Comparison of ENCODE assay signal across 8 cellular contexts in the genomic region with DNA sequence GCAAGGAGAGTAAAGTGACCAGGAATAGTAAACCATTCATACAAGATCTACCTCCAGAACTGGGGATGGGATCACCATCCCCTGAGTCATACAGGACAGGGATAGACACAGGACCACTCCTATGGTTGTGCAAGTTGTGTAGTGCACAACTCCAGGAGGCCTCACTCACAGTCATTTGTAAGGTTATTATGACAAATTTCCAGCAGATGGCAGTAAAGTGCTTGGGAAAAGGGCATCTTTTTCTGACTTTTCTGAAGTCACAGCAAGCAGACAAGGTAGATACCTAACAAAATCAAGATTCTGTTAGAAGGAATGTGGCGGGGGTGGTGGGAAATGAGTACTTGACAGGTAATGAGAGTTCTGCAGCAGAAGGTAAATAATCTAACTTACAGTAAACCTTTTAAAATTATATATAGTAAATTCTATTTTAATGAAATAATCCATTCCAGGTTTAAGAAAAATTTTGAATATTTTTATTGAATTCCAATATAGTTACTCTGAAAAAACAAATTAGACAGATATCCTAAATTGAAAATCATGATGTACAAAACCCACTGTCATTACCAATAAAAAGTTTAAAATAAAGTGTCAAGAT. TPM values are rescaled to one million over a fixed set of nuclear protein-coding genes. Genes with fewer than 3 reads are reported as not detected.
DNase-seq lines count a peak whose midpoint lies in the region; ATAC-seq and TF ChIP-seq lines count a peak whose summit lies in the region.

No MANE protein-coding gene starts in this region.

- H3K9me3 ChIP-seq in SJCRH30 (replicated peaks) (no peaks in the 10 kb centered on the region), right lobe of liver (no peaks in the 10 kb centered on the region), uterus (no peaks in the 10 kb centered on the region)

- TF ChIP-seq POLR2A in right lobe of liver (IDR thresholded peaks at IDR 0.05), result no peak
- no peak for TF ChIP-seq POLR2A in uterus (IDR thresholded peaks at IDR 0.05)

- DNase-seq in DMS53 treated with DMSO at 0.1 percent for 48 hours (lab: John Stamatoyannopoulos, UW; ENCODE audit: unreplicated experiment) (peak; percentile 38), GM19238 (ENCODE audit: insufficient read length, low spot score) (peak; percentile 23), KG1 (lab: John Stamatoyannopoulos, UW) (peak; percentile 55), SJCRH30 (peak; percentile 35 to 85), coronary artery (ENCODE audit: low spot score) (no peak), right lobe of liver (no peak), uterus (no peak)

- H3K27me3 ChIP-seq in SJCRH30 (no peaks in the 10 kb centered on the region), right lobe of liver (no peaks in the 10 kb centered on the region), uterus (no peaks in the 10 kb centered on the region)

- TF ChIP-seq CTCF in coronary artery (IDR thresholded peaks at IDR 0.05) (peak; percentile 61), right lobe of liver (IDR thresholded peaks at IDR 0.05) (peak; percentile 62 to 75 (median 72)), uterus (IDR thresholded peaks at IDR 0.05) (peak; percentile 49 to 78 (median 72))

- WGBS in right lobe of liver (ENCODE audit: insufficient coverage, low coverage, low lambda C conversion rate, missing lambda C conversion rate), result 52% methylated on average over 1 of the region's 1 CpG

- intact Hi-C loops in right lobe of liver (cut with DNase I), result loop anchor here (5.0 to 10.0 kb wide), 4 partner anchors 234 to 327 kb away; no protein-coding TSS in a partner anchor
- intact Hi-C loops in uterus (cut with DNase I; ENCODE audit: low total_unique reads), result loop anchor here (5.0 to 10.0 kb wide), 2 partner anchors 47 to 324 kb away; partner anchors contain the start of genes HNRNPK and RMI1

- H3K36me3 ChIP-seq in SJCRH30 (no peaks in the 10 kb centered on the region), right lobe of liver (peaks cover 0 to 5% (median 2%) of the 10 kb centered on the region in 4 donors), uterus (no peaks in the 10 kb centered on the region)

- H3K4me1 ChIP-seq in SJCRH30 (peaks cover 11% of the 10 kb centered on the region), right lobe of liver (peaks cover 0 to 28% (median 8%) of the 10 kb centered on the region in 4 donors), uterus (no peaks in the 10 kb centered on the region)

- H3K4me3 ChIP-seq in SJCRH30, result no peak overlapping the region
- H3K4me3 ChIP-seq in coronary artery, result no peak overlapping the region
- H3K4me3 ChIP-seq in right lobe of liver, result no peak overlapping the region
- H3K4me3 ChIP-seq in uterus, result no peak overlapping the region

- H3K27ac ChIP-seq in SJCRH30, result no peak overlapping the region
- no peak overlapping the region for H3K27ac ChIP-seq in coronary artery
- H3K27ac ChIP-seq in right lobe of liver, result no peak overlapping the region
- no peak overlapping the region for H3K27ac ChIP-seq in uterus

- ATAC-seq in right lobe of liver (peak; percentile 63 to 73 (median 65)), GM21786 (IDR thresholded peaks at IDR 0.05; ENCODE audit: unreplicated experiment) (no peak)

RNA-seq across cellular contexts. Expression of gene KIF27, which starts 16.7 kb away (rescaled TPM):
- 2.0 and 3.9 TPM in 2 replicates for total RNA-seq in SJCRH30 (2014; rRNA removed; shearing (Covaris generic))
- total RNA-seq in right lobe of liver (1 to 10 TPM; 1.1 to 2.8 (median 2.2) TPM), uterus (10 to 100 TPM in 2 of 4 donors, 1 to 10 TPM in 2; 4.9 to 23.3 (median 9.6) TPM)

RNA-seq across cellular contexts. Expression of gene HNRNPK, which starts 42.1 kb away (rescaled TPM):
- 1,096 and 1,200 TPM in 2 replicates for total RNA-seq in SJCRH30 (2014; rRNA removed; shearing (Covaris generic))
- total RNA-seq in right lobe of liver, result 100 to 1,000 TPM; 175 to 292 (median 237) TPM
- total RNA-seq in uterus, result 100 to 1,000 TPM; 205 to 785 (median 450) TPM

RNA-seq across cellular contexts. Expression of gene RMI1, which starts 42.6 kb away (rescaled TPM):
- total RNA-seq in SJCRH30 (2014; rRNA removed; shearing (Covaris generic)), result 10.9 and 11.1 TPM in 2 replicates
- total RNA-seq in right lobe of liver (1 to 10 TPM; 2.0 to 5.1 (median 4.3) TPM), uterus (10 to 100 TPM in 1 of 4 donors, 1 to 10 TPM in 3; 1.0 to 16.5 (median 6.7) TPM)

Comparison
In these comparisons a context has a peak if more than half of its experiments do, and no peak if none do; other contexts are left out.
1. DNase-seq: peak in DMS53 treated with DMSO at 0.1 percent for 48 hours (single experiment), GM19238 (single experiment), KG1 (single experiment) and SJCRH30 (2 of 2); none in coronary artery (single experiment), right lobe of liver (0 of 3) and uterus (0 of 2).
2. Peak in every context shown above with its lines, with median percentiles within 50 percentile points of each other: CTCF ChIP-seq.